In genomic region chr11:120425527-120425926, GRCh38 we compare ENCODE assay signal across 14 cellular contexts.
DNase-seq lines count a peak whose midpoint lies in the region; ATAC-seq, FAIRE-seq and TF ChIP-seq lines count a peak whose summit lies in the region.
"Had no signal": no experiment of that assay in that cellular context is flagged by ENCODE, and none has a peak within 500 bp of the region (broad histone marks: within the 10 kb centered on the region; RNA-seq: fewer than 3 reads in every experiment).

No MANE protein-coding gene starts in this region.

- H3K4me1 Mint-ChIP-seq in stimulated activated naive B cell treated with anti-CD40 and anti-IgM and Interleukin-4, amounts not matched to agents 10 μg/mL and 1 μg/mL and 100 μg/mL, for 72 hours, result peaks cover 6 to 13% of the 10 kb centered on the region in 2 donors
- H3K4me1 Mint-ChIP-seq: GM23338 had no signal

- H4K20me1 ChIP-seq in OCI-LY7 (ENCODE audit: insufficient read depth, low read length) (no peaks in the 10 kb centered on the region), GM12878 (ENCODE audit: control insufficient read depth, insufficient read depth) (no peaks in the 10 kb centered on the region), PC-3 (ENCODE audit: low read length) (no peaks in the 10 kb centered on the region)

- BruUV-seq in OCI-LY7 (replicated peaks; lab: Mats Ljungman, UMichigan) (no TSS peak), GM12878 (replicated peaks; lab: Mats Ljungman, UMichigan) (no TSS peak), PC-3 (replicated peaks; lab: Mats Ljungman, UMichigan) (no TSS peak)

- H2AFZ ChIP-seq in OCI-LY7 (ENCODE audit: low read length), result no peak overlapping the region
- H2AFZ ChIP-seq in GM12878 (ENCODE audit: control insufficient read depth, low read depth, low read length), result no peak overlapping the region
- no peak overlapping the region for H2AFZ ChIP-seq in PC-3 (ENCODE audit: low read length)
- H2AFZ ChIP-seq: GM23338 had no signal

- no peak for TF ChIP-seq RAD21 in GM12878 (IDR thresholded peaks at IDR 0.05; ENCODE audit: insufficient read depth, low read depth, low read length)

- H3K27me3 ChIP-seq in GM12878 (replicated peaks in 1 of 2; ENCODE audit: control insufficient read depth in 2 of 2, insufficient read depth in 2 of 2, low read length in 1 of 2) (no peaks in the 10 kb centered on the region), PC-3 (ENCODE audit: low read length) (no peaks in the 10 kb centered on the region)

- H3K4me2 ChIP-seq in OCI-LY7 (ENCODE audit: low read length) (peak overlapping the region; percentile 36; the same call in 1 of the 2 replicates), GM12878 (ENCODE audit: control insufficient read depth, insufficient read depth) (0 out of 2 replicates have a peak overlapping the region, but pooled peaks have one; percentile 7), PC-3 (ENCODE audit: low read length) (no peak overlapping the region)
- H3K4me2 ChIP-seq: GM23338 had no signal

- RAD21 ChIA-PET in GM12878 (lab: Charles Lee; ENCODE audit: unreplicated experiment), result interaction anchor here (0.7 to 2.3 kb wide), 5 partner anchors 25 to 91 kb away, joined by 3 to 9 read pairs (median 3); no protein-coding TSS in a partner anchor

- H3F3A ChIP-seq in PC-3 (ENCODE audit: low read length, unreplicated experiment), result no peaks in the 10 kb centered on the region

- H3K27ac Mint-ChIP-seq in stimulated activated naive B cell treated with anti-CD40 and anti-IgM and Interleukin-4, amounts not matched to agents 10 μg/mL and 1 μg/mL and 100 μg/mL, for 72 hours, result peak overlapping the region; percentile 67
- H3K27ac Mint-ChIP-seq: GM23338, IgD-negative memory B cell had no signal

- TF ChIP-seq POLR2A in GM12878 (IDR thresholded peaks at IDR 0.05; ENCODE audit: low read depth, low read length), result no peak

- H3K4me3 ChIP-seq in OCI-LY7 (ENCODE audit: low read depth, low read length, poor library complexity, severe bottlenecking) (peak overlapping the region; percentile 14), GM12878 (no peak overlapping the region), PC-3 (ENCODE audit: low read length) (no peak overlapping the region)
- H3K4me3 ChIP-seq: GM23338, SK-N-MC had no signal

- in situ Hi-C loops in GM12878 (cut with MboI), result no loop called here

- H3K9ac ChIP-seq in GM12878 (ENCODE audit: control insufficient read depth, insufficient read depth, low read length), result no peak overlapping the region
- no peak overlapping the region for H3K9ac ChIP-seq in PC-3 (ENCODE audit: low read length)

- intact Hi-C loops in OCI-LY7 (cut with micrococcal nuclease; ENCODE audit: unreplicated experiment) (no loop called here), GM12878 (cut with micrococcal nuclease; ENCODE audit: unreplicated experiment) (no loop called here), PC-3 (cut with micrococcal nuclease) (no loop called here)

- no peaks in the 10 kb centered on the region for H3K9me2 ChIP-seq in OCI-LY7 (ENCODE audit: insufficient read depth, low read length)
- no peaks in the 10 kb centered on the region for H3K9me2 ChIP-seq in PC-3 (replicated peaks; ENCODE audit: low read length)

- TF ChIP-seq CTCF in OCI-LY7 (conservative IDR thresholded peaks at IDR 0.05; ENCODE audit: low read length), result no peak
- TF ChIP-seq CTCF in GM12878 (IDR thresholded peaks at IDR 0.05 in 2 of 3, conservative IDR thresholded peaks at IDR 0.05 in 1 of 3; ENCODE audit: control insufficient read depth in 2 of 3, extremely low read depth in 1 of 3, insufficient read depth in 1 of 3, low read depth in 3 of 3, low read length in 3 of 3), result no peak
- no peak for TF ChIP-seq CTCF in PC-3 (conservative IDR thresholded peaks at IDR 0.05; ENCODE audit: low read depth, low read length)

- CTCF ChIA-PET in OCI-LY7 (lab: Charles Lee; ENCODE audit: unreplicated experiment) (no interaction called here), GM12878 (lab: Yijun Ruan, JAX) (interaction anchor here (0.8 to 2.5 kb wide), 10 partner anchors 12 to 190 kb away, joined by 3 to 14 read pairs (median 4); no protein-coding TSS in a partner anchor), PC-3 (lab: Charles Lee) (no interaction called here)

- SMC1A ChIA-PET in GM12878 (lab: Charles Lee; ENCODE audit: uncharacterized antibody, unreplicated experiment), result interaction anchor here (0.9 to 1.8 kb wide), 10 partner anchors 16 to 90 kb away, joined by 3 to 11 read pairs (median 4); no protein-coding TSS in a partner anchor

- H3K79me2 ChIP-seq in OCI-LY7 (ENCODE audit: insufficient read depth, low read depth, low read length) (no peaks in the 10 kb centered on the region), GM12878 (ENCODE audit: control insufficient read depth, insufficient read depth, low read length) (no peaks in the 10 kb centered on the region), PC-3 (ENCODE audit: low read length) (no peaks in the 10 kb centered on the region)

- H3K36me3 ChIP-seq in OCI-LY7 (ENCODE audit: insufficient read depth, low read length), result peaks cover 6% of the 10 kb centered on the region; the same call in 1 of the 2 replicates
- H3K36me3 ChIP-seq in GM12878 (ENCODE audit: control insufficient read depth in 2 of 2, insufficient read depth in 2 of 2, low read length in 1 of 2), result peaks cover 2 to 10% of the 10 kb centered on the region in 2 experiments; a peak in 2 of 4 replicates
- no peaks in the 10 kb centered on the region for H3K36me3 ChIP-seq in PC-3 (ENCODE audit: low read depth, low read length)

- no peaks in the 10 kb centered on the region for H3K9me3 Mint-ChIP-seq in stimulated activated naive B cell treated with anti-CD40 and anti-IgM and Interleukin-4, amounts not matched to agents 10 μg/mL and 1 μg/mL and 100 μg/mL, for 72 hours
- H3K9me3 Mint-ChIP-seq: GM23338, IgD-negative memory B cell had no signal

- POLR2A ChIA-PET in OCI-LY7 (lab: Charles Lee), result interaction anchor here (1.2 kb wide), 1 partner anchor 91 kb away, joined by 5 read pairs; no protein-coding TSS in a partner anchor
- POLR2A ChIA-PET in GM12878 (lab: Charles Lee), result interaction anchor here (0.5 to 1.0 kb wide), 3 partner anchors 88 to 993 kb away, joined by 3 to 8 read pairs (median 3); no protein-coding TSS in a partner anchor
- POLR2A ChIA-PET in PC-3 (lab: Charles Lee; ENCODE audit: unreplicated experiment), result no interaction called here

- H3K4me3 Mint-ChIP-seq in stimulated activated naive B cell treated with anti-CD40 and anti-IgM and Interleukin-4, amounts not matched to agents 10 μg/mL and 1 μg/mL and 100 μg/mL, for 72 hours, result peak overlapping the region in 1 of 2 donors; percentile 47
- H3K4me3 Mint-ChIP-seq: GM23338, IgD-negative memory B cell had no signal

- WGBS in GM12878 (ENCODE audit: insufficient coverage, insufficient replicate concordance, low lambda C conversion rate, missing lambda C conversion rate), result 62% methylated on average over 3 of the region's 3 CpGs

- no peaks in the 10 kb centered on the region for H3K27me3 Mint-ChIP-seq in stimulated activated naive B cell treated with anti-CD40 and anti-IgM and Interleukin-4, amounts not matched to agents 10 μg/mL and 1 μg/mL and 100 μg/mL, for 72 hours
- H3K27me3 Mint-ChIP-seq: IgD-negative memory B cell had no signal

- ATAC-seq in GM12878 (peak; percentile 54), PC-3 (no peak)
- ATAC-seq in stimulated activated naive B cell treated with anti-CD40 and anti-IgM and Interleukin-4, amounts not matched to agents 10 μg/mL and 1 μg/mL and 100 μg/mL, for 72 hours (replicated peaks), result peak; percentile 46 to 68
- ATAC-seq: GM23338 had no signal

- H3K4me1 ChIP-seq in OCI-LY7 (ENCODE audit: insufficient read depth, low read length, poor library complexity, severe bottlenecking), result peaks cover 16% of the 10 kb centered on the region
- H3K4me1 ChIP-seq in GM12878 (ENCODE audit: control insufficient read depth, insufficient read depth, low read length), result peaks cover 3% of the 10 kb centered on the region; the same call in 1 of the 2 replicates
- peaks cover 14% of the 10 kb centered on the region for H3K4me1 ChIP-seq in PC-3 (ENCODE audit: insufficient read depth, low read length)

- DNase-seq in NOMO-1 (lab: John Stamatoyannopoulos, UW; ENCODE audit: unreplicated experiment in 2 of 2) (peak; percentile 15 to 39), NOMO-1 treated with dmso at 0.1 percent for 144 hours (lab: John Stamatoyannopoulos, UW; ENCODE audit: unreplicated experiment) (no peak), OCI-LY7 (ENCODE audit: low spot score) (peak; percentile 1), GM12878 (ENCODE audit: low read depth, low spot score) (no peak), PC-3 (no peak), cerebellar cortex (ENCODE audit: low spot score) (no peak), RKO (ENCODE audit: low spot score) (no peak)
- DNase-seq in stimulated activated naive B cell treated with anti-CD40 and anti-IgM and Interleukin-4, amounts not matched to agents 10 μg/mL and 1 μg/mL and 100 μg/mL, for 72 hours, result no peak
- DNase-seq: NCI-H1105, NCI-H187 had no signal

- H3K9me3 ChIP-seq in OCI-LY7 (ENCODE audit: low read length), result no peaks in the 10 kb centered on the region
- no peaks in the 10 kb centered on the region for H3K9me3 ChIP-seq in GM12878 (replicated peaks; ENCODE audit: control insufficient read depth, insufficient read depth, low read length)
- H3K9me3 ChIP-seq in PC-3 (ENCODE audit: low read length), result no peaks in the 10 kb centered on the region

- no peak for TF ChIP-seq EP300 in GM12878 (IDR thresholded peaks at IDR 0.05; ENCODE audit: borderline replicate concordance in 1 of 2, control insufficient read depth in 1 of 2, low read depth in 2 of 2, low read length in 2 of 2)

- H3K27ac ChIP-seq in OCI-LY7 (ENCODE audit: low read depth, low read length, poor library complexity, severe bottlenecking) (no peak overlapping the region), GM12878 (ENCODE audit: control insufficient read depth, insufficient read depth) (peak overlapping the region; percentile 2; the same call in 1 of the 2 replicates), PC-3 (ENCODE audit: low read length) (no peak overlapping the region)
- H3K27ac ChIP-seq: C4-2B, SK-N-MC had no signal

- no peak for FAIRE-seq in GM12878 (lab: Jason Lieb, UNC)

- H3K36me3 Mint-ChIP-seq in stimulated activated naive B cell treated with anti-CD40 and anti-IgM and Interleukin-4, amounts not matched to agents 10 μg/mL and 1 μg/mL and 100 μg/mL, for 72 hours, result peaks cover 7 to 22% of the 10 kb centered on the region in 2 donors

TF ChIP-seq in GM12878, 131 proteins besides CTCF, POLR2A, EP300 and RAD21 (continues in another document):
- TF ChIP-seq SIX5 (IDR thresholded peaks at IDR 0.05; ENCODE audit: low read depth, low read length, severe bottlenecking) (no peak), RAD51 (IDR thresholded peaks at IDR 0.05) (peak; percentile 34), BHLHE40 (IDR thresholded peaks at IDR 0.05; ENCODE audit: borderline replicate concordance in 1 of 2, low read depth in 2 of 2, low read length in 1 of 2) (peak in 1 of 2 experiments; percentile 31; a peak in 1 of 4 replicates), ZNF384 (IDR thresholded peaks at IDR 0.05; ENCODE audit: borderline replicate concordance, low read depth, low read length) (peak; percentile 82), SPI1 (IDR thresholded peaks at IDR 0.05; ENCODE audit: borderline replicate concordance, insufficient read depth, low read depth, low read length) (no peak), PML (IDR thresholded peaks at IDR 0.05; ENCODE audit: low read length) (no peak)

Comparison
In these comparisons a context has a peak if more than half of its experiments do, and no peak if none do; other contexts are left out.
1. DNase-seq: peak in NOMO-1 (2 of 2) and OCI-LY7 (single experiment); none in NOMO-1 treated with dmso at 0.1 percent for 144 hours (single experiment), GM12878 (single experiment), stimulated activated naive B cell treated with anti-CD40 and anti-IgM and Interleukin-4, amounts not matched to agents 10 μg/mL and 1 μg/mL and 100 μg/mL, for 72 hours (single experiment), PC-3 (single experiment), cerebellar cortex (single experiment) and RKO (single experiment).